ENCODE assay signal across 1 cellular context in genomic region chr1:58781541-58782307, GRCh38.
TF ChIP-seq lines count a peak whose summit lies in the region.

No MANE protein-coding gene starts in this region.

TF ChIP-seq in HEK293, 187 proteins besides CTCF, POLR2A, EP300 and RAD21 (continued from another document):
- TF ChIP-seq ZNF518A (tag by site-specific recombination; conservative IDR thresholded peaks at IDR 0.05; ENCODE audit: low read depth): no peak
- no peak for TF ChIP-seq ZNF785 (tag by site-specific recombination; IDR thresholded peaks at IDR 0.05)
- TF ChIP-seq HOXC10 (CRISPR knock-in tag; IDR thresholded peaks at IDR 0.05): no peak
- no peak for TF ChIP-seq ZNF560 (tag by site-specific recombination; IDR thresholded peaks at IDR 0.05; ENCODE audit: borderline replicate concordance)
- no peak for TF ChIP-seq ZNF544 (tag by site-specific recombination; IDR thresholded peaks at IDR 0.05)
- no peak for TF ChIP-seq ZNF19 (tag by site-specific recombination; IDR thresholded peaks at IDR 0.05; ENCODE audit: low read depth)
